Comparison of ENCODE assay signal across 15 cellular contexts in the genomic region with DNA sequence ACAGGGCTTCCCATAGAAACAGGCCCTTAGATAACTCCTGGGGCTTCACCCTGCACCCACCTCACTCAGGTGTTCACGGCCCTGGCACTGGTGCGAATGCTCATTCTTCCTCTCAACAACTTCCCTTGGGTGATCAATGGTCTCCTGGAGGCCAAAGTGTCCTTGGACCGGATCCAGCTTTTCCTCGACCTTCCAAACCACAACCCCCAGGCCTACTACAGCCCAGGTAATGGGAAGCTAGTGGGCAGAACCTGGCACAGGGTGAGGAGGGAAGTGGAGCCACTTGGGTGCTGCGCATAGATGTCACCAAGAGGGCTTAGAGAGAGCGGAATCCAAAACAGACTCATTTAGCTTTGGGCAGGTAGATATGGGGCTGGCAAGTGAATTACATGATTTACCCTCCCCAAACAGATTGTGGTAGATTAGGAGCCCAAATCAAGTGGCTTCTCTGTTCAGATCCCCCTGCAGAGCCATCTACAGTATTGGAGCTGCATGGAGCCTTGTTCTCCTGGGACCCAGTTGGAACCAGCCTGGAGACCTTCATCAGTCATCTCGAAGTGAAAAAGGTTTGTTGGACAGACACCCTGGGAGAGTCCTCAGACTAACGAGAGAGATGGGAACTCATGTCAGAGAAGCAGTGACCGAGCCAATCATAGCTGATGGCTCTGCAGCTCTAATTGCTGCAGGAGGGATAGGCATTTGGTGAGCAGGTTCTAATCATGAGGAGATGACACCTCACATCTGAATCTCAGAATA. TPM values are rescaled to one million over a fixed set of nuclear protein-coding genes. Genes with fewer than 3 reads are reported as not detected.
A peak's percentile ranks its signal among the peaks of the same experiment; 100 is the strongest.
DNase-seq lines count a peak whose midpoint lies in the region; ATAC-seq and TF ChIP-seq lines count a peak whose summit lies in the region.
"Had no signal": no experiment of that assay in that cellular context is flagged by ENCODE, and none has a peak within 500 bp of the region (broad histone marks: within the 10 kb centered on the region; RNA-seq: fewer than 3 reads in every experiment).

No MANE protein-coding gene starts in this region.

- no peak for TF ChIP-seq EP300 in esophagus muscularis mucosa (IDR thresholded peaks at IDR 0.05)

- DNase-seq in AG04450 (ENCODE audit: low read depth, low spot score) (no peak), RWPE1 (ENCODE audit: low spot score) (no peak), esophagus muscularis mucosa (ENCODE audit: extremely low spot score) (no peak), posterior vena cava (ENCODE audit: low spot score) (peak; percentile 38), NCI-H526 (lab: John Stamatoyannopoulos, UW) (no peak)
- DNase-seq in activated naive CD4-positive, alpha-beta T cell treated with anti-CD3 and anti-CD28 coated beads, Interleukin-2, amount 50 U/mL, for 16 hours, result no peak
- DNase-seq: activated CD4-positive, CD25-positive, alpha-beta regulatory T cell treated with anti-CD3 and anti-CD28 coated beads, Interleukin-2, amount 50 U/mL, for 72 hours; activated CD8-positive, alpha-beta memory T cell treated with anti-CD3 and anti-CD28 coated beads, Interleukin-2, amount 50 U/mL, for 4 hours; activated naive CD4-positive, alpha-beta T cell; NCI-H524 treated with DMSO at 0.1 percent for 48 hours had no signal

- CTCF ChIA-PET in AG04450 (lab: Charles Lee), result interaction anchor here (1.2 to 1.9 kb wide), 3 partner anchors 20 to 71 kb away, joined by 3 to 7 read pairs (median 5); no protein-coding TSS in a partner anchor
- CTCF ChIA-PET in RWPE1 (lab: Yijun Ruan, JAX), result interaction anchor here (0.6 kb wide), 1 partner anchor 19 kb away, joined by 3 read pairs; a partner anchor contains a TSS

- no peak for TF ChIP-seq POLR2A in esophagus muscularis mucosa (IDR thresholded peaks at IDR 0.05; ENCODE audit: low read depth)

- H3K27me3 ChIP-seq in AG04450 (ENCODE audit: control insufficient read depth, insufficient read depth, low read length) (no peaks in the 10 kb centered on the region), esophagus muscularis mucosa (no peaks in the 10 kb centered on the region)
- H3K27me3 ChIP-seq: body of pancreas, pancreas, tibial nerve had no signal

- H3K4me1 ChIP-seq in esophagus muscularis mucosa, result peaks cover 22 to 28% (median 23%) of the 10 kb centered on the region in 4 donors

- H3K9me3 ChIP-seq in AG04450 (ENCODE audit: control insufficient read depth, insufficient read depth, low read length) (no peaks in the 10 kb centered on the region), esophagus muscularis mucosa (no peaks in the 10 kb centered on the region)
- H3K9me3 ChIP-seq: body of pancreas, pancreas, tibial nerve had no signal

- peaks cover 11 to 69% (median 50%) of the 10 kb centered on the region in 4 donors for H3K36me3 ChIP-seq in esophagus muscularis mucosa

- WGBS in esophagus muscularis mucosa, result 82% methylated on average over 9 of the region's 9 CpGs

- no peak overlapping the region for H3K4me3 ChIP-seq in AG04450 (ENCODE audit: low read depth, low read length)
- no peak overlapping the region for H3K4me3 ChIP-seq in esophagus muscularis mucosa
- H3K4me3 ChIP-seq: body of pancreas, pancreas, tibial nerve had no signal

- POLR2A ChIA-PET in AG04450 (lab: Yijun Ruan, JAX) (no interaction called here), RWPE1 (lab: Yijun Ruan, JAX; ENCODE audit: low non-redundant PET) (no interaction called here)

- ATAC-seq in HG02759 (IDR thresholded peaks at IDR 0.05; ENCODE audit: unreplicated experiment) (no peak), HG03521 (IDR thresholded peaks at IDR 0.05; ENCODE audit: unreplicated experiment) (no peak)

- intact Hi-C loops in esophagus muscularis mucosa (cut with DNase I) (no loop called here), posterior vena cava (cut with DNase I) (loop anchor here in 1 of 2 donors (1.0 kb wide), 1 partner anchor 10 kb away; no protein-coding TSS in a partner anchor)

- peak overlapping the region; percentile 73 for H3K27ac ChIP-seq in AG04450 (ENCODE audit: low read depth, low read length)
- H3K27ac ChIP-seq in RWPE1, result peak overlapping the region; percentile 89
- peak overlapping the region; percentile 25 to 72 (median 59) for H3K27ac ChIP-seq in esophagus muscularis mucosa (replicated peaks in 1 of 4)

- TF ChIP-seq CTCF in AG04450 (IDR thresholded peaks at IDR 0.05; ENCODE audit: low read depth, low read length) (no peak), RWPE1 (conservative IDR thresholded peaks at IDR 0.05; ENCODE audit: low read depth) (no peak), esophagus muscularis mucosa (IDR thresholded peaks at IDR 0.05) (no peak)

RNA-seq across cellular contexts. Expression of a gene that starts 8.5 kb away (rescaled TPM):
- polyA plus RNA-seq in AG04450 (2011; rRNA removed), result 10.6 and 12.0 TPM in 2 replicates
- polyA minus RNA-seq in AG04450 (2011; rRNA and poly(A)+ RNA removed), result 13.7 and 15.7 TPM in 2 replicates
- total RNA-seq in esophagus muscularis mucosa, result 10 to 100 TPM in 3 of 4 donors, 1 to 10 TPM in 1; 7.6 to 19.4 (median 12.5) TPM
- total RNA-seq in posterior vena cava, result 10 to 100 TPM; 21.1 to 22.4 TPM

RNA-seq across cellular contexts. Expression of a gene that starts 19.5 kb away (rescaled TPM):
- 0.62 and 0.86 TPM in 2 replicates for polyA plus RNA-seq in AG04450 (2011; rRNA removed)
- polyA minus RNA-seq in AG04450 (2011; rRNA and poly(A)+ RNA removed), result 0.26 and 0.97 TPM in 2 replicates
- total RNA-seq in esophagus muscularis mucosa (under 1 TPM in 2 of 4 donors, not detected in 2; 0.32 to 0.33 TPM), posterior vena cava (under 1 TPM; 0.14 to 0.42 TPM)
- total RNA-seq: body of pancreas had no signal

RNA-seq across cellular contexts. Expression of a gene that starts 41.5 kb away (rescaled TPM):
- polyA plus RNA-seq in AG04450 (2011; rRNA removed), result 18.4 and 20.4 TPM in 2 replicates
- polyA minus RNA-seq in AG04450 (2011; rRNA and poly(A)+ RNA removed), result 15.4 and 17.0 TPM in 2 replicates
- total RNA-seq in esophagus muscularis mucosa, result 10 to 100 TPM; 19.9 to 34.4 (median 26.4) TPM
- 10 to 100 TPM; 23.4 to 25.4 TPM for total RNA-seq in posterior vena cava
